17 cellular contexts compared by ENCODE assay signal in the genomic region with DNA sequence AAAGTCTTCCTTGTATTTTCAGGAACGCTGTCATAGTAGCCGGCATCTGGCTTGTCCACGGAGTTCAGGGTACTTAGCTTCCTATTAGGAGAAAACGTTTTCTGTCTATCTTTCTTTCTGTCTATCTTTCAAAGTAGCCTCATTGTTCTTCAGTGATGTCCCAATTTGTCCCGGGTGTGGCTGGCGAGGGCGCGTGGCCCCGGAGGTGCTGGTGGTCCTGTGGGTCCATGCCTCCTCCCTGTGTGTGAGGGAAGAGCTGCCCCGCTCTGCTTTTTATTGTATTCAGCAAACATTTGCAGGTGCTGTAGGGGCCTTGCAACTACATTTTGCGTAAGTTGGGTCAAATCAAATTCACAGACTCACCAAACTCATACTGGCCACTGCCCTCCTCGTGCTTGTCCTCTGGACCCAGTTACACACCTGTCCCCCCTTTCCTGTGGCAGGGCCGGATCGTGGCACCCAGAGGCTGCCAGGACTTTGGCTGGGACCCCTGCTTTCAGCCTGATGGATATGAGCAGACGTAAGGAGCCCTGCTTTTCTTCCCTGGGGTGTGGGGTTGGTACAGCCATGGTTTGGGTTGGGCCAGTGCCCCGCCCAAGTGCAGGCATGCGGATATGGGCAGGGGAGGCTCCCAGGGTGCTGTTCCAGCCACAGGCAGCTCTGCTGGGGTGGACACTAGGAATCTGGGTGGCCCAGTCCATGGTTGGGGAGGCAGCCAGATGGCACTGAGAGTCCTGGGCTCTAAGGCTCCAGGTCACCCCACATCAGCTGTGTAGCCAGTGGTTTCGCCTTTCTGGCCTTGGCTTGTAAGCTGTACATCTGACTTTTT. TPM values are rescaled to one million over a fixed set of nuclear protein-coding genes. Genes with fewer than 3 reads are reported as not detected.
DNase-seq lines count a peak whose midpoint lies in the region; ATAC-seq, FAIRE-seq and TF ChIP-seq lines count a peak whose summit lies in the region.
"Had no signal": no experiment of that assay in that cellular context is flagged by ENCODE, and none has a peak within 500 bp of the region (broad histone marks: within the 10 kb centered on the region; RNA-seq: fewer than 3 reads in every experiment).

No MANE protein-coding gene starts in this region.

- H3K4me1 ChIP-seq in A549 (peaks cover 56% of the 10 kb centered on the region), mucosa of descending colon (ENCODE audit: low read depth) (peaks cover 12% of the 10 kb centered on the region)
- H3K4me1 ChIP-seq: parathyroid adenoma had no signal

- ATAC-seq in A549 (peak in 1 of 2 experiments; percentile 39; a peak in 3 of 6 replicates), mucosa of descending colon (peak; percentile 82), HG03095 (IDR thresholded peaks at IDR 0.05; ENCODE audit: unreplicated experiment) (no peak), GM21529 (IDR thresholded peaks at IDR 0.05; ENCODE audit: unreplicated experiment) (no peak)
- ATAC-seq: SK-N-SH treated with all-trans-retinoic acid at 6 μM for 48 hours had no signal

- no peaks in the 10 kb centered on the region for H3K9me3 ChIP-seq in A549
- no peaks in the 10 kb centered on the region for H3K9me3 ChIP-seq in mucosa of descending colon

- H3K4me3 ChIP-seq in A549 (no peak overlapping the region), bronchial epithelial cell (ENCODE audit: low read depth, low read length) (no peak overlapping the region), mucosa of descending colon (no peak overlapping the region)

- intact Hi-C loops in mucosa of descending colon (cut with DNase I, micrococcal nuclease) = no loop called here

- 69% methylated on average over 18 of the region's 18 CpGs for WGBS in A549 (ENCODE audit: missing lambda C conversion rate)

- POLR2A ChIA-PET in A549 (lab: Yijun Ruan, JAX) = interaction anchor here (1.8 kb wide), 1 partner anchor 9 kb away, joined by 4 read pairs; no protein-coding TSS in a partner anchor

- TF ChIP-seq POLR2A in A549 (IDR thresholded peaks at IDR 0.05; ENCODE audit: low read length) = no peak

- CTCF ChIA-PET in A549 (lab: Yijun Ruan, JAX) = interaction anchor here (0.8 to 10.7 kb wide), 9 partner anchors 12 to 168 kb away, joined by 3 to 105 read pairs (median 3); partner anchors contain the start of genes ITPA and SLC4A11

- DNase-seq in A549 (ENCODE audit: low read depth in 1 of 2, low spot score in 1 of 2) = no peak
- DNase-seq in DMS53 (lab: John Stamatoyannopoulos, UW) = peak; percentile 77
- peak; percentile 53 for DNase-seq in bronchial epithelial cell (ENCODE audit: low read depth)
- DNase-seq in mucosa of descending colon = peak; percentile 46 to 78 (median 74)
- DNase-seq in SHP77 (lab: John Stamatoyannopoulos, UW) = no peak
- no peak for DNase-seq in stimulated activated CD4-positive, alpha-beta T cell treated with anti-CD3 and anti-CD28 coated beads, Interleukin-4, amount 100 ng/mL, for 24 hours
- DNase-seq: activated CD8-positive, alpha-beta memory T cell treated with anti-CD3 and anti-CD28 coated beads for 24 hours; aorta; DMS 273 treated with DMSO at 0.1 percent for 48 hours; Karpas-422; NCI-H1436; NCI-H446 treated with DMSO at 0.1 percent for 48 hours had no signal

- H3K27me3 ChIP-seq in bronchial epithelial cell (ENCODE audit: control insufficient read depth, insufficient read depth, low read length) = no peaks in the 10 kb centered on the region

- peak overlapping the region; percentile 62 to 76 for H3K27ac ChIP-seq in A549
- H3K27ac ChIP-seq: parathyroid adenoma had no signal

- FAIRE-seq in A549 (lab: Jason Lieb, UNC) (no peak), bronchial epithelial cell (lab: Jason Lieb, UNC) (peak; percentile 28)
- FAIRE-seq: colon had no signal

- H3K36me3 ChIP-seq in bronchial epithelial cell (ENCODE audit: control insufficient read depth, insufficient read depth, low read length) (peaks cover 8% of the 10 kb centered on the region), mucosa of descending colon (ENCODE audit: low read depth) (no peaks in the 10 kb centered on the region)

- peak overlapping the region; percentile 53 for H3K4me2 ChIP-seq in A549

- TF ChIP-seq EP300 in A549 (IDR thresholded peaks at IDR 0.05) = no peak

- no peak for TF ChIP-seq CTCF in A549 (IDR thresholded peaks at IDR 0.05)
- no peak for TF ChIP-seq CTCF in bronchial epithelial cell (IDR thresholded peaks at IDR 0.05; ENCODE audit: insufficient read depth, low read length, severe bottlenecking)
- TF ChIP-seq CTCF in mucosa of descending colon (IDR thresholded peaks at IDR 0.05) = no peak

- no peak for TF ChIP-seq RAD21 in A549 (conservative IDR thresholded peaks at IDR 0.05 in 1 of 2, IDR thresholded peaks at IDR 0.05 in 1 of 2)

TF ChIP-seq in A549, 52 proteins besides CTCF, POLR2A, EP300 and RAD21 (continues in another document):
- TF ChIP-seq REST (IDR thresholded peaks at IDR 0.05) (no peak), CEBPB (IDR thresholded peaks at IDR 0.05) (no peak), CBX2 (IDR thresholded peaks at IDR 0.05; ENCODE audit: borderline replicate concordance, low read depth) (no peak), MAX (IDR thresholded peaks at IDR 0.05) (no peak), ZSCAN20 (CRISPR knock-in tag; IDR thresholded peaks at IDR 0.05) (no peak), JUNB (IDR thresholded peaks at IDR 0.05) (no peak), BHLHE40 (IDR thresholded peaks at IDR 0.05; ENCODE audit: low read depth, low read length) (no peak), ZFP36 (IDR thresholded peaks at IDR 0.05; ENCODE audit: borderline replicate concordance, partially characterized antibody) (no peak)

RNA-seq across cellular contexts. Expression of gene ITPA, which starts 12.3 kb away (rescaled TPM):
- 54.0 and 55.9 TPM in 2 replicates for polyA plus RNA-seq in A549 (2011; rRNA removed)
- 89.4 and 109 TPM in 2 replicates for polyA plus RNA-seq in A549 (2012; cell fraction: cytosol; rRNA removed)
- 138 and 142 TPM in 2 replicates for polyA plus RNA-seq in A549 (2012; cell fraction: nucleus; rRNA removed)
- 102 to 106 TPM (median 103 TPM) in 3 replicates for polyA plus RNA-seq in A549 (2017; fragmentation: RNase III; extraction: RNeasy Plus Mini Kit Qiagen cat#74134 plus additional on column Dnase treatment)
- polyA minus RNA-seq in A549 (2011; rRNA and poly(A)+ RNA removed) = 17.0 and 24.3 TPM in 2 replicates
- 36.9 and 45.5 TPM in 2 replicates for total RNA-seq in bronchial epithelial cell
- 10 to 100 TPM; 29.8 to 44.7 (median 43.8) TPM for total RNA-seq in mucosa of descending colon

RNA-seq across cellular contexts. Expression of gene DDRGK1, which starts 17.1 kb away (rescaled TPM):
- polyA plus RNA-seq in A549 (2011; rRNA removed) = 54.2 and 87.4 TPM in 2 replicates
- polyA plus RNA-seq in A549 (2012; cell fraction: cytosol; rRNA removed) = 69.7 and 89.1 TPM in 2 replicates
- polyA plus RNA-seq in A549 (2012; cell fraction: nucleus; rRNA removed) = 63.4 and 63.6 TPM in 2 replicates
- polyA plus RNA-seq in A549 (2017; fragmentation: RNase III; extraction: RNeasy Plus Mini Kit Qiagen cat#74134 plus additional on column Dnase treatment) = 104 to 123 TPM (median 120 TPM) in 3 replicates
- polyA minus RNA-seq in A549 (2011; rRNA and poly(A)+ RNA removed) = 26.4 and 30.7 TPM in 2 replicates
- 57.6 and 72.7 TPM in 2 replicates for total RNA-seq in bronchial epithelial cell
- total RNA-seq in mucosa of descending colon = 10 to 100 TPM; 51.3 to 80.3 (median 62.9) TPM

RNA-seq across cellular contexts. Expression of gene SLC4A11, which starts 17.4 kb away (rescaled TPM):
- 2.0 and 3.6 TPM in 2 replicates for polyA plus RNA-seq in A549 (2011; rRNA removed)
- 2.9 and 3.7 TPM in 2 replicates for polyA plus RNA-seq in A549 (2012; cell fraction: cytosol; rRNA removed)
- 24.4 and 29.9 TPM in 2 replicates for polyA plus RNA-seq in A549 (2012; cell fraction: nucleus; rRNA removed)
- polyA plus RNA-seq in A549 (2017; fragmentation: RNase III; extraction: RNeasy Plus Mini Kit Qiagen cat#74134 plus additional on column Dnase treatment) = 6.5 to 14.0 TPM (median 10.7 TPM) in 3 replicates
- 2.7 and 3.6 TPM in 2 replicates for polyA minus RNA-seq in A549 (2011; rRNA and poly(A)+ RNA removed)
- total RNA-seq in bronchial epithelial cell = 3.2 and 5.1 TPM in 2 replicates
- total RNA-seq in mucosa of descending colon = 1 to 10 TPM in 2 of 3 donors, under 1 TPM in 1; 0.31 to 1.2 (median 1.1) TPM

RNA-seq across cellular contexts. Expression of gene LZTS3, which starts 48.3 kb away (rescaled TPM):
- polyA plus RNA-seq in A549 (2011; rRNA removed) (3.8 and 5.3 TPM in 2 replicates), A549 (2017; fragmentation: RNase III; extraction: RNeasy Plus Mini Kit Qiagen cat#74134 plus additional on column Dnase treatment) (2.8 to 4.2 TPM (median 3.8 TPM) in 3 replicates)
- polyA plus RNA-seq in A549 (2012; cell fraction: cytosol; rRNA removed) = 4.1 and 5.5 TPM in 2 replicates
- 11.4 and 13.2 TPM in 2 replicates for polyA plus RNA-seq in A549 (2012; cell fraction: nucleus; rRNA removed)
- 5.5 and 5.6 TPM in 2 replicates for polyA minus RNA-seq in A549 (2011; rRNA and poly(A)+ RNA removed)
- total RNA-seq in bronchial epithelial cell (11.3 and 20.0 TPM in 2 replicates), mucosa of descending colon (1 to 10 TPM; 4.2 to 9.9 (median 8.0) TPM)

Comparison
In these comparisons a context has a peak if more than half of its experiments do, and no peak if none do; other contexts are left out.
1. DNase-seq: peak in DMS53 (single experiment), bronchial epithelial cell (single experiment) and mucosa of descending colon (3 of 3); none in A549 (0 of 2), SHP77 (0 of 2) and stimulated activated CD4-positive, alpha-beta T cell treated with anti-CD3 and anti-CD28 coated beads, Interleukin-4, amount 100 ng/mL, for 24 hours (single experiment).